ENCODE assay signal across 9 cellular contexts in the genomic region with DNA sequence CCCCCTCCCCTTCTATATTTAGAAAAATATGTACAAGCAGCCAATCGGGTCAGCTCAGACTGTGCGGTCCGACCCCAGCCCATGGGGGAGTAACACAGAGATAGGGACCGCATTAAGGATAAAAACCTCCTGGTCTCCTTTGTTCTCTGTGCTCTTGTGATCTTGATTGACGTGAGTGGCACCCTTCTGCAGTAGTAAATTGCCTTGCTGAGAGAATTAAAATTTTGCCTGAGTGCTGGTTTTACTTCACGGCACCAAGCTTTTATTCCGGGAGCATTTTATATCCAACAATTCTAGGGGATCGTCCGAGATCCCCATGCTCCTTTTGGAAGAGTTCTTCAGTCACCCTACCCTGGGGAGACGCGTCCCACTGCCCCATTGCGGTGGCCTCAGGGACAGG. TPM values are rescaled to one million over a fixed set of nuclear protein-coding genes. Genes with fewer than 3 reads are reported as not detected.
"Had no signal": no experiment of that assay in that cellular context is flagged by ENCODE, and none has a peak within 500 bp of the region (broad histone marks: within the 10 kb centered on the region; RNA-seq: fewer than 3 reads in every experiment).

No MANE protein-coding gene starts in this region.

- H3K36me3 ChIP-seq: ascending aorta, breast epithelium, cardiac muscle cell, colonic mucosa, esophagus squamous epithelium, gastroesophageal sphincter had no signal

- DNase-seq: activated gamma-delta T cell, esophagus squamous epithelium had no signal

- H3K4me3 ChIP-seq: ascending aorta, breast epithelium, cardiac muscle cell, colonic mucosa, esophagus squamous epithelium, gastroesophageal sphincter had no signal

- H3K27ac ChIP-seq: ascending aorta, breast epithelium, cardiac muscle cell, colonic mucosa, epithelial cell of prostate, esophagus squamous epithelium, gastroesophageal sphincter had no signal

- H3K4me1 ChIP-seq: ascending aorta, breast epithelium, colonic mucosa had no signal

- FAIRE-seq: endometrium had no signal

- H3K9me3 ChIP-seq: ascending aorta, breast epithelium, colonic mucosa, gastroesophageal sphincter had no signal

- ATAC-seq: gastroesophageal sphincter had no signal

- H3K27me3 ChIP-seq: ascending aorta, breast epithelium, cardiac muscle cell, colonic mucosa had no signal

RNA-seq across cellular contexts. Expression of a gene that starts 32.1 kb away (rescaled TPM):
- polyA plus RNA-seq: cardiac muscle cell had no signal
